ENCODE assay signal across 1 cellular context in genomic region chr19:57682226-57682766, GRCh38.
TF ChIP-seq lines count a peak whose summit lies in the region.

No MANE protein-coding gene starts in this region.

TF ChIP-seq in GM23338, 12 proteins besides CTCF, POLR2A, EP300 and RAD21 (continued from another document):
- TF ChIP-seq ZNF462 (CRISPR knock-in tag; IDR thresholded peaks at IDR 0.05) (no peak), JUNB (IDR thresholded peaks at IDR 0.05; ENCODE audit: unreplicated experiment) (no peak), ZNF114 (CRISPR knock-in tag; IDR thresholded peaks at IDR 0.05) (no peak), POLR2AphosphoS5 (IDR thresholded peaks at IDR 0.05; ENCODE audit: low read depth) (no peak), EZH2 (IDR thresholded peaks at IDR 0.05; ENCODE audit: low read depth, unreplicated experiment) (no peak), NANOG (IDR thresholded peaks at IDR 0.05; ENCODE audit: borderline replicate concordance) (no peak), ETS1 (IDR thresholded peaks at IDR 0.05) (no peak), CREB1 (CRISPR knock-in tag; IDR thresholded peaks at IDR 0.05; ENCODE audit: low read depth) (no peak), REST (IDR thresholded peaks at IDR 0.05; ENCODE audit: unreplicated experiment) (no peak), STAT1 (IDR thresholded peaks at IDR 0.05; ENCODE audit: unreplicated experiment) (no peak)
